ENCODE assay signal across 18 cellular contexts in the genomic region with DNA sequence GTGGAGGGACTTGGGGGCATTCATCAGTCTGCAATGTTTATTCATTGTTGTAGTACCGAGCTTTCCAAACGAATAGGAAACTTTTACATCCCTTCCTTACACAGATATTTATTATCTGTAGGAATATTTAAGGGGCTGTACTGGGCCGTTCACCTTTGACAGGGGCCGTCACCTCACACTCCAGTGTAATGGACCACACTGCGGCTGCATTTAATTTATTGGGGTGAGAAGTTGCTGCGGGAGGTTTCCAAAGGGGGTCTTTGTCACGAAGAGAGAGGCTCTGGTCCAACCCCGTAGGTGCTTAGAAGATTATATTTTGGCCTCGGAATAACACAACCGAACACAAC.
DNase-seq lines count a peak whose midpoint lies in the region; ATAC-seq, FAIRE-seq and TF ChIP-seq lines count a peak whose summit lies in the region.
"Had no signal": no experiment of that assay in that cellular context is flagged by ENCODE, and none has a peak within 500 bp of the region (broad histone marks: within the 10 kb centered on the region; RNA-seq: fewer than 3 reads in every experiment).

No MANE protein-coding gene starts in this region.

- H3K27ac Mint-ChIP-seq in activated naive CD4-positive, alpha-beta T cell treated with anti-CD3 and anti-CD28 coated beads, Interleukin-2, amount 10 ng/mL, durations not matched to agents 7 days and 5 days = peak overlapping the region; percentile 89
- peak overlapping the region; percentile 20 for H3K27ac Mint-ChIP-seq in stimulated activated naive B cell treated with anti-CD40 and anti-IgM and Interleukin-4, amounts not matched to agents 10 μg/mL and 1 μg/mL and 100 μg/mL, for 72 hours
- H3K27ac Mint-ChIP-seq: activated CD4-positive, alpha-beta T cell treated with anti-CD3 and anti-CD28 coated beads for 36 hours had no signal

- H3K4me1 ChIP-seq in testis (no peaks in the 10 kb centered on the region), vagina (peaks cover 20% of the 10 kb centered on the region)

- H3K9me3 Mint-ChIP-seq in activated naive CD4-positive, alpha-beta T cell treated with anti-CD3 and anti-CD28 coated beads, Interleukin-2, amount 10 ng/mL, durations not matched to agents 7 days and 5 days = peaks cover 11% of the 10 kb centered on the region
- H3K9me3 Mint-ChIP-seq in stimulated activated naive B cell treated with anti-CD40 and anti-IgM and Interleukin-4, amounts not matched to agents 10 μg/mL and 1 μg/mL and 100 μg/mL, for 72 hours = peaks cover 5 to 9% of the 10 kb centered on the region in 2 donors
- H3K9me3 Mint-ChIP-seq: nephron had no signal

- peaks cover 49% of the 10 kb centered on the region for H3K4me1 Mint-ChIP-seq in activated naive CD4-positive, alpha-beta T cell treated with anti-CD3 and anti-CD28 coated beads, Interleukin-2, amount 10 ng/mL, durations not matched to agents 7 days and 5 days
- peaks cover 5 to 21% of the 10 kb centered on the region in 2 donors for H3K4me1 Mint-ChIP-seq in stimulated activated naive B cell treated with anti-CD40 and anti-IgM and Interleukin-4, amounts not matched to agents 10 μg/mL and 1 μg/mL and 100 μg/mL, for 72 hours

- TF ChIP-seq POLR2A in testis (IDR thresholded peaks at IDR 0.05) (no peak), vagina (IDR thresholded peaks at IDR 0.05) (no peak)

- H3K36me3 Mint-ChIP-seq in activated naive CD4-positive, alpha-beta T cell treated with anti-CD3 and anti-CD28 coated beads, Interleukin-2, amount 10 ng/mL, durations not matched to agents 7 days and 5 days = peaks cover 35% of the 10 kb centered on the region
- peaks cover 0 to 18% of the 10 kb centered on the region in 2 donors for H3K36me3 Mint-ChIP-seq in stimulated activated naive B cell treated with anti-CD40 and anti-IgM and Interleukin-4, amounts not matched to agents 10 μg/mL and 1 μg/mL and 100 μg/mL, for 72 hours

- H3K27ac ChIP-seq in testis = no peak overlapping the region
- no peak overlapping the region for H3K27ac ChIP-seq in vagina
- H3K27ac ChIP-seq: cardiac muscle cell, KMS-11, thoracic aorta had no signal

- FAIRE-seq in bronchial epithelial cell (lab: Jason Lieb, UNC) = no peak

- peak overlapping the region; percentile 25 for H3K4me3 Mint-ChIP-seq in activated naive CD4-positive, alpha-beta T cell treated with anti-CD3 and anti-CD28 coated beads, Interleukin-2, amount 10 ng/mL, durations not matched to agents 7 days and 5 days
- no peak overlapping the region for H3K4me3 Mint-ChIP-seq in stimulated activated naive B cell treated with anti-CD40 and anti-IgM and Interleukin-4, amounts not matched to agents 10 μg/mL and 1 μg/mL and 100 μg/mL, for 72 hours

- 10 to 16% methylated on average over 10 of the region's 10 CpGs for WGBS in testis, 2 donors

- CTCF ChIA-PET in activated naive CD4-positive, alpha-beta T cell treated with anti-CD3 and anti-CD28 coated beads, Interleukin-2, amount 10 ng/mL, durations not matched to agents 7 days and 5 days (lab: Charles Lee) = interaction anchor here (1.4 kb wide), 1 partner anchor 1302 kb away, joined by 3 read pairs; no protein-coding TSS in a partner anchor

- DNase-seq in activated naive CD4-positive, alpha-beta T cell treated with anti-CD3 and anti-CD28 coated beads, Interleukin-2, amount 10 ng/mL, durations not matched to agents 7 days and 5 days = no peak
- DNase-seq in activated naive CD4-positive, alpha-beta T cell treated with Interleukin-2 at 50 U/mL for 16 hours = no peak
- DNase-seq in NAMALWA (ENCODE audit: low spot score) = peak; percentile 33
- no peak for DNase-seq in bronchial epithelial cell (ENCODE audit: low read depth)
- DNase-seq in stimulated activated naive B cell treated with anti-CD40 and anti-IgM and Interleukin-4, amounts not matched to agents 10 μg/mL and 1 μg/mL and 100 μg/mL, for 72 hours = no peak
- DNase-seq in testis = no peak
- no peak for DNase-seq in NCI-H2171 (lab: John Stamatoyannopoulos, UW)
- DNase-seq in vagina (ENCODE audit: extremely low spot score in 2 of 2) = no peak
- DNase-seq: activated CD4-positive, alpha-beta T cell treated with anti-CD3 and anti-CD28 coated beads for 36 hours; Calu3; GF-D8; NCI-H345; psoas muscle had no signal

- intact Hi-C loops in testis (cut with DNase I; ENCODE audit: low total_unique reads) = no loop called here
- intact Hi-C loops in vagina (cut with DNase I) = no loop called here

- TF ChIP-seq CTCF in bronchial epithelial cell (IDR thresholded peaks at IDR 0.05; ENCODE audit: insufficient read depth, low read length, severe bottlenecking) (no peak), testis (IDR thresholded peaks at IDR 0.05) (no peak), vagina (IDR thresholded peaks at IDR 0.05) (no peak)

- H3K27me3 Mint-ChIP-seq in activated naive CD4-positive, alpha-beta T cell treated with anti-CD3 and anti-CD28 coated beads, Interleukin-2, amount 10 ng/mL, durations not matched to agents 7 days and 5 days = peaks cover 30% of the 10 kb centered on the region
- peaks cover 21 to 27% of the 10 kb centered on the region in 2 donors for H3K27me3 Mint-ChIP-seq in stimulated activated naive B cell treated with anti-CD40 and anti-IgM and Interleukin-4, amounts not matched to agents 10 μg/mL and 1 μg/mL and 100 μg/mL, for 72 hours

- H3K4me3 ChIP-seq in bronchial epithelial cell (ENCODE audit: low read depth, low read length) (peak overlapping the region; percentile 31), testis (no peak overlapping the region), vagina (no peak overlapping the region)
- H3K4me3 ChIP-seq: cardiac muscle cell, thoracic aorta had no signal

- no peaks in the 10 kb centered on the region for H3K9me3 ChIP-seq in testis
- no peaks in the 10 kb centered on the region for H3K9me3 ChIP-seq in vagina
- H3K9me3 ChIP-seq: psoas muscle, thoracic aorta had no signal

- H3K36me3 ChIP-seq in bronchial epithelial cell (ENCODE audit: control insufficient read depth, insufficient read depth, low read length) = no peaks in the 10 kb centered on the region
- H3K36me3 ChIP-seq in testis (ENCODE audit: low read depth, missing control alignments) = no peaks in the 10 kb centered on the region
- no peaks in the 10 kb centered on the region for H3K36me3 ChIP-seq in vagina
- H3K36me3 ChIP-seq: cardiac muscle cell, thoracic aorta had no signal

- no peak for ATAC-seq in stimulated activated naive B cell treated with anti-CD40 and anti-IgM and Interleukin-4, amounts not matched to agents 10 μg/mL and 1 μg/mL and 100 μg/mL, for 72 hours (replicated peaks)
- ATAC-seq: activated CD4-positive, alpha-beta T cell treated with anti-CD3 and anti-CD28 coated beads for 36 hours; esophagus mucosa; psoas muscle had no signal

- H3K27me3 ChIP-seq in bronchial epithelial cell (ENCODE audit: control insufficient read depth, insufficient read depth, low read length) (peaks cover 2% of the 10 kb centered on the region), testis (peaks cover 17% of the 10 kb centered on the region), vagina (peaks cover 8% of the 10 kb centered on the region)
